10 cellular contexts compared by ENCODE assay signal in the genomic region with DNA sequence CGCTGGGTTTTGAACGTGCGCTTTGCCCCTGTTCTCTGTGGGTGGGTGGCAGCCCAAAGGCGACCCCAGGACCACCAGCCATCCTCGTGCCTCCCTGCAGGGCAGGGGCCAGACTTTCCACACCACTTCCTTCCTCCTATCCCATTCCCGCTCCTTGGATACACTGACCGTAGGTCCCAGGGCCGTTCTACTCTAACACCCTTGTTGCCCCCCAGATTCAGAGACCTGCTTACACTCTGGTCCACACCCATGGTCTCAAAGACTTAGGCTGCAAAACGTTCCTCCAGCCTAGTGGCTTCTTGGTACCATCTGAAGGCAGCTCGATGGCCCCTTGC. TPM values are rescaled to one million over a fixed set of nuclear protein-coding genes. Genes with fewer than 3 reads are reported as not detected.
A peak's percentile ranks its signal among the peaks of the same experiment; 100 is the strongest.
DNase-seq lines count a peak whose midpoint lies in the region; ATAC-seq and TF ChIP-seq lines count a peak whose summit lies in the region.
"Had no signal": no experiment of that assay in that cellular context is flagged by ENCODE, and none has a peak within 500 bp of the region (broad histone marks: within the 10 kb centered on the region; RNA-seq: fewer than 3 reads in every experiment).

No MANE protein-coding gene starts in this region.

- intact Hi-C loops in CD4-positive, alpha-beta memory T cell (cut with micrococcal nuclease), result no loop called here
- intact Hi-C loops in esophagus squamous epithelium (cut with DNase I), result no loop called here
- intact Hi-C loops in PC-9 (cut with micrococcal nuclease; ENCODE audit: unreplicated experiment), result no loop called here
- intact Hi-C loops in posterior vena cava (cut with DNase I), result loop anchor here in 1 of 2 donors (5.0 kb wide), 1 partner anchor 1732 kb away; no protein-coding TSS in a partner anchor

- no peak overlapping the region for H3K14ac ChIP-seq in trophoblast cell (ENCODE audit: low read length)

- H3K79me2 ChIP-seq in trophoblast cell (ENCODE audit: control insufficient read depth, insufficient read depth, low read length, poor library complexity) (no peaks in the 10 kb centered on the region), PC-9 (ENCODE audit: low read depth) (no peaks in the 10 kb centered on the region)

- no peak overlapping the region for H3K27ac ChIP-seq in CD4-positive, alpha-beta memory T cell (ENCODE audit: low read depth, low read length)
- H3K27ac ChIP-seq in SK-N-MC (no peak overlapping the region), esophagus squamous epithelium (no peak overlapping the region), trophoblast cell (ENCODE audit: low read depth, low read length) (no peak overlapping the region), PC-9 (no peak overlapping the region)

- no TSS peak for BruUV-seq in PC-9 (replicated peaks; lab: Mats Ljungman, UMichigan)

- H4K20me1 ChIP-seq in PC-9 (ENCODE audit: insufficient read depth), result no peaks in the 10 kb centered on the region

- 42 to 52% methylated on average over 7 of the region's 10 CpGs for WGBS in esophagus squamous epithelium, 2 donors
- WGBS in trophoblast cell (ENCODE audit: extremely low coverage, insufficient coverage, insufficient read length), result no CpG with 5 or more reads among the region's 10 CpGs

- no peak overlapping the region for H3K18ac ChIP-seq in trophoblast cell (ENCODE audit: low read length)

- no peaks in the 10 kb centered on the region for H3K36me3 Mint-ChIP-seq in CD4-positive, alpha-beta memory T cell

- H3K4me2 ChIP-seq in trophoblast cell (ENCODE audit: low read length), result peak overlapping the region; percentile 55
- H3K4me2 ChIP-seq in PC-9, result no peak overlapping the region

- H4K12ac ChIP-seq in trophoblast cell (ENCODE audit: low read depth, low read length), result no peak overlapping the region

- peaks cover 0 to 17% (median 2%) of the 10 kb centered on the region in 4 donors for H3K4me1 Mint-ChIP-seq in CD4-positive, alpha-beta memory T cell

- H2AK5ac ChIP-seq in trophoblast cell (ENCODE audit: low read length), result no peak overlapping the region

- H2AFZ ChIP-seq in trophoblast cell (ENCODE audit: insufficient read depth, low read length, poor library complexity) (no peak overlapping the region), PC-9 (no peak overlapping the region)

- no peaks in the 10 kb centered on the region for H3F3A ChIP-seq in PC-9 (ENCODE audit: insufficient read depth, low read depth)

- CTCF ChIA-PET in CD4-positive, alpha-beta memory T cell (lab: Charles Lee; ENCODE audit: partially characterized antibody), result no interaction called here
- CTCF ChIA-PET in PC-9 (lab: Charles Lee), result no interaction called here

- no peak for ATAC-seq in HG03097 (IDR thresholded peaks at IDR 0.05; ENCODE audit: low FRiP score, unreplicated experiment)

- H3K23ac ChIP-seq in trophoblast cell (ENCODE audit: low read length), result no peak overlapping the region

- H3K27me3 ChIP-seq in CD4-positive, alpha-beta memory T cell (ENCODE audit: insufficient read depth, low read length), result peaks cover 17% of the 10 kb centered on the region
- H3K27me3 ChIP-seq in esophagus squamous epithelium (peaks cover 0 to 82% (median 2%) of the 10 kb centered on the region in 4 donors), trophoblast cell (ENCODE audit: insufficient read depth, low read length) (peaks cover 28% of the 10 kb centered on the region), PC-9 (ENCODE audit: insufficient read depth, low read depth) (peaks cover 17% of the 10 kb centered on the region; the same call in 1 of the 2 replicates)

- DNase-seq in CD4-positive, alpha-beta memory T cell, result no peak
- DNase-seq in SK-N-MC (ENCODE audit: low read depth, low spot score), result no peak
- DNase-seq in esophagus squamous epithelium (lab: John Stamatoyannopoulos, UW), result no peak
- no peak for DNase-seq in trophoblast cell
- DNase-seq in AG08396 (ENCODE audit: low spot score), result no peak
- DNase-seq in PC-9, result no peak
- no peak for DNase-seq in posterior vena cava (ENCODE audit: low spot score)
- DNase-seq: kidney had no signal

- no peak overlapping the region for H2BK12ac ChIP-seq in trophoblast cell (ENCODE audit: low read length)

- no peaks in the 10 kb centered on the region for H3K36me3 ChIP-seq in CD4-positive, alpha-beta memory T cell (ENCODE audit: insufficient read depth, low read length)
- H3K36me3 ChIP-seq in SK-N-MC (ENCODE audit: insufficient read depth, low read length) (no peaks in the 10 kb centered on the region), esophagus squamous epithelium (no peaks in the 10 kb centered on the region), trophoblast cell (ENCODE audit: control insufficient read depth in 1 of 2, insufficient read depth in 2 of 2, low read length in 2 of 2) (no peaks in the 10 kb centered on the region), PC-9 (ENCODE audit: low read depth) (no peaks in the 10 kb centered on the region)

- peak overlapping the region in 7 of 8 donors; percentile 34 to 81 (median 60) for H3K4me3 Mint-ChIP-seq in CD4-positive, alpha-beta memory T cell

- TF ChIP-seq CTCF in esophagus squamous epithelium (IDR thresholded peaks at IDR 0.05) (no peak), PC-9 (conservative IDR thresholded peaks at IDR 0.05) (no peak)

- POLR2A ChIA-PET in CD4-positive, alpha-beta memory T cell (lab: Charles Lee; ENCODE audit: partially characterized antibody), result no interaction called here
- POLR2A ChIA-PET in PC-9 (lab: Charles Lee; ENCODE audit: unreplicated experiment), result no interaction called here

- H2BK120ac ChIP-seq in trophoblast cell (ENCODE audit: insufficient read depth, low read length, poor library complexity), result no peak overlapping the region

- no peak overlapping the region for H4K8ac ChIP-seq in trophoblast cell (ENCODE audit: low read depth, low read length)

- peak overlapping the region in 1 of 7 donors; percentile 43 for H3K27ac Mint-ChIP-seq in CD4-positive, alpha-beta memory T cell
- H3K27ac Mint-ChIP-seq: IgD-negative memory B cell had no signal

- peaks cover 52 to 61% of the 10 kb centered on the region in 2 donors for H3K27me3 Mint-ChIP-seq in CD4-positive, alpha-beta memory T cell

- no peak overlapping the region for H4K91ac ChIP-seq in trophoblast cell (ENCODE audit: low read depth, low read length)

- no peaks in the 10 kb centered on the region for H3K4me1 ChIP-seq in CD4-positive, alpha-beta memory T cell (ENCODE audit: insufficient read depth, low read length)
- H3K4me1 ChIP-seq in esophagus squamous epithelium, result peaks cover 0 to 12% (median 0%) of the 10 kb centered on the region in 3 donors
- peaks cover 4 to 8% of the 10 kb centered on the region in 2 experiments for H3K4me1 ChIP-seq in trophoblast cell (ENCODE audit: control insufficient read depth in 1 of 2, insufficient read depth in 2 of 2, low read length in 2 of 2)
- H3K4me1 ChIP-seq in PC-9 (replicated peaks; ENCODE audit: insufficient read depth), result no peaks in the 10 kb centered on the region

- H3K79me1 ChIP-seq in trophoblast cell (ENCODE audit: low read length), result no peaks in the 10 kb centered on the region

- H3K4me3 ChIP-seq in CD4-positive, alpha-beta memory T cell (ENCODE audit: low read length in 2 of 2), result no peak overlapping the region
- H3K4me3 ChIP-seq in SK-N-MC (0 out of 2 replicates have a peak overlapping the region, but pooled peaks have one; percentile 33), esophagus squamous epithelium (peak overlapping the region; percentile 9 to 67 (median 34)), trophoblast cell (ENCODE audit: low read depth, low read length) (peak overlapping the region; percentile 39), PC-9 (no peak overlapping the region)

- no peak overlapping the region for H3K9ac ChIP-seq in SK-N-MC (ENCODE audit: insufficient read length)
- H3K9ac ChIP-seq in trophoblast cell (ENCODE audit: low read length), result no peak overlapping the region

- H3K4ac ChIP-seq in trophoblast cell (ENCODE audit: low read depth, low read length), result no peak overlapping the region

- no peaks in the 10 kb centered on the region for H3K9me2 ChIP-seq in PC-9 (ENCODE audit: insufficient read depth)

- no peaks in the 10 kb centered on the region for H3K9me3 ChIP-seq in CD4-positive, alpha-beta memory T cell (ENCODE audit: control insufficient read depth in 1 of 2, low read length in 2 of 2)
- H3K9me3 ChIP-seq in SK-N-MC (ENCODE audit: low read depth, low read length), result no peaks in the 10 kb centered on the region
- H3K9me3 ChIP-seq in esophagus squamous epithelium, result no peaks in the 10 kb centered on the region
- H3K9me3 ChIP-seq in trophoblast cell (ENCODE audit: insufficient read depth, low read depth, low read length), result peaks cover 10% of the 10 kb centered on the region
- H3K9me3 ChIP-seq in PC-9 (ENCODE audit: insufficient read depth, low read depth), result no peaks in the 10 kb centered on the region

- no peak overlapping the region for H2BK5ac ChIP-seq in trophoblast cell (ENCODE audit: low read depth, low read length, poor library complexity)

- peaks cover 0 to 3% (median 0%) of the 10 kb centered on the region in 8 donors for H3K9me3 Mint-ChIP-seq in CD4-positive, alpha-beta memory T cell

- TF ChIP-seq POLR2A in esophagus squamous epithelium (IDR thresholded peaks at IDR 0.05), result no peak

RNA-seq across cellular contexts. Expression of gene DCLK3, which starts 0.3 kb away (rescaled TPM):
- total RNA-seq in CD4-positive, alpha-beta memory T cell, result not detected
- polyA plus RNA-seq in CD4-positive, alpha-beta memory T cell, result not detected
- total RNA-seq in esophagus squamous epithelium (under 1 TPM in 3 of 4 donors, not detected in 1; 0.13 to 0.19 (median 0.18) TPM), PC-9 (2021) (not detected in 2 replicates), posterior vena cava (under 1 TPM in 1 of 2 donors, not detected in 1; 0.24 TPM)
- polyA plus RNA-seq in trophoblast cell (2013), result 0.01 TPM in 2 replicates
- total RNA-seq: kidney had no signal
- polyA plus RNA-seq: IgD-negative memory B cell had no signal

Comparison
In these comparisons a context has a peak if more than half of its experiments do, and no peak if none do; other contexts are left out.
1. H3K4me3 ChIP-seq: peak in SK-N-MC (single experiment), esophagus squamous epithelium (4 of 4) and trophoblast cell (single experiment); none in CD4-positive, alpha-beta memory T cell (0 of 2) and PC-9 (single experiment).